In the genomic region with DNA sequence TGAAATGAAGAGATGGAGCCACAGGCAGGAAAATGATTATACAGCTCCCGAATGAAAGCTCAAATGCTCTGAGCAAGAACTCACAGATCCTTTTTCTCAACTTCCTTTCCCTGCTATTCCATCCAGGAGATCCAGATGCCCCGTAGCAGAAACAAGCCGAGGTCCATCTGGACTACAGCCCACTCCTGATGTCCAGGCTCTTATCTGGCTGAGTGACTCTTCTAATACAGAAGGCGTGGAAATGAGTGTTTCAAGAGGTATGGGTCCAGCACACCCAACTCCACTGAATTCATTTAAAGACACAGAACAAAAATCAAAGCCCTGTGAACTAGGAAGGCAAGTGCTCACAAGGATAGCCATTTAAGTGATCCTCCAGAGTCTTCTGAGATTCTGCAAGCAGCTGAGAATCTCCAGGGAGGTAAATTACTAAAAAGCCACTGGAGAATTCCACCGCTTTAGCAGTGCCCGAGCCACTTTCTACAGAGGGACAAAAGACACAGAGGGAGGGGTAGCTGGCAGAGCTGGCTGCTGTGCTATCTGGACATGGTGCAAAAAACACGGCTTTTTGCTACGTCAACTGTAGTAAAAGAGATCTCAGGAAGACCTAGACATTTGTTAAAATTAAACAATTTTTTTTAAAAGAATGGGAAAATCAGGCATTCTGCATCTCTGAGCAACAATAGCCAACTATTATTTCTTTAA, we compare ENCODE assay signal across 17 cellular contexts. TPM values are rescaled to one million over a fixed set of nuclear protein-coding genes. Genes with fewer than 3 reads are reported as not detected.
DNase-seq lines count a peak whose midpoint lies in the region; ATAC-seq, FAIRE-seq and TF ChIP-seq lines count a peak whose summit lies in the region.
"Had no signal": no experiment of that assay in that cellular context is flagged by ENCODE, and none has a peak within 500 bp of the region (broad histone marks: within the 10 kb centered on the region; RNA-seq: fewer than 3 reads in every experiment).

No MANE protein-coding gene starts in this region.

- H3K27ac ChIP-seq in dorsolateral prefrontal cortex: peak overlapping the region in 57 of 59 donors; percentile 4 to 95 (median 83)
- no peak overlapping the region for H3K27ac ChIP-seq in smooth muscle cell (ENCODE audit: low read depth)
- H3K27ac ChIP-seq: RWPE1 had no signal

- ATAC-seq in GM21526 (IDR thresholded peaks at IDR 0.05; ENCODE audit: low FRiP score, unreplicated experiment): no peak
- no peak for ATAC-seq in HG02938 (IDR thresholded peaks at IDR 0.05; ENCODE audit: unreplicated experiment)
- ATAC-seq: activated CD8-positive, alpha-beta memory T cell treated with anti-CD3 and anti-CD28 coated beads, Interleukin-2, amount 10 ng/mL, durations not matched to agents 7 days and 5 days had no signal

- no peak overlapping the region for H3K27ac Mint-ChIP-seq in HFFc6
- H3K27ac Mint-ChIP-seq: natural killer cell treated with Interleukin-12 subunit alpha and Interleukin-12 subunit beta and Interleukin-15 and Interleukin-18, amount 100 ng/mL, for 72 hours; T-helper 1 cell treated with Interleukin-12 subunit alpha and Interleukin-12 subunit beta and Interleukin-4 antibody, amounts not matched to agents 30 μg/mL and 1 μg/mL, for 36 hours had no signal

- H3K4me1 Mint-ChIP-seq in HFFc6 (ENCODE audit: low read depth): peaks cover 39% of the 10 kb centered on the region
- H3K4me1 Mint-ChIP-seq: activated CD8-positive, alpha-beta memory T cell treated with anti-CD3 and anti-CD28 coated beads, Interleukin-2, amount 10 ng/mL, durations not matched to agents 7 days and 5 days; central memory CD8-positive, alpha-beta T cell had no signal

- H3K4me1 ChIP-seq in smooth muscle cell (ENCODE audit: low read depth): peaks cover 8% of the 10 kb centered on the region

- 39% methylated on average over 8 of the region's 8 CpGs for WGBS in smooth muscle cell (ENCODE audit: low lambda C conversion rate)

- H3F3A ChIP-seq in smooth muscle cell (ENCODE audit: low read depth): peaks cover 6% of the 10 kb centered on the region

- H3K79me2 ChIP-seq in smooth muscle cell (ENCODE audit: low read depth): peaks cover 38% of the 10 kb centered on the region

- H3K4me2 ChIP-seq in smooth muscle cell: peak overlapping the region; percentile 61

- no peaks in the 10 kb centered on the region for H3K27me3 ChIP-seq in dorsolateral prefrontal cortex
- H3K27me3 ChIP-seq in smooth muscle cell (ENCODE audit: low read depth): no peaks in the 10 kb centered on the region

- TF ChIP-seq POLR2A in GM12892 (IDR thresholded peaks at IDR 0.05; ENCODE audit: low read depth, low read length): no peak

- no peak overlapping the region for H2AFZ ChIP-seq in smooth muscle cell (ENCODE audit: low read depth)

- H4K20me1 ChIP-seq in smooth muscle cell (ENCODE audit: low read depth): peaks cover 97% of the 10 kb centered on the region

- intact Hi-C loops in dorsolateral prefrontal cortex (cut with DNase I): loop anchor here in 1 of 2 donors (5.0 kb wide), 1 partner anchor 34 kb away; no protein-coding TSS in a partner anchor

- no peak overlapping the region; the same call in 1 of the 2 replicates for H3K4me3 Mint-ChIP-seq in HFFc6
- H3K4me3 Mint-ChIP-seq: activated CD8-positive, alpha-beta memory T cell treated with anti-CD3 and anti-CD28 coated beads, Interleukin-2, amount 10 ng/mL, durations not matched to agents 7 days and 5 days; central memory CD8-positive, alpha-beta T cell; natural killer cell treated with Interleukin-12 subunit alpha and Interleukin-12 subunit beta and Interleukin-15 and Interleukin-18, amount 100 ng/mL, for 72 hours; T-helper 1 cell treated with Interleukin-12 subunit alpha and Interleukin-12 subunit beta and Interleukin-4 antibody, amounts not matched to agents 30 μg/mL and 1 μg/mL, for 36 hours had no signal

- DNase-seq in HFFc6 (peak; percentile 23), dorsolateral prefrontal cortex (peak in 1 of 10 donors; percentile 48), iris pigment epithelial cell (ENCODE audit: low read depth) (peak; percentile 20), smooth muscle cell (lab: John Stamatoyannopoulos, UW; ENCODE audit: unreplicated experiment) (no peak), GM12892 (ENCODE audit: insufficient read length) (no peak), NCI-H526 treated with DMSO at 0.1 percent for 48 hours (lab: John Stamatoyannopoulos, UW) (no peak)
- DNase-seq: activated CD8-positive, alpha-beta memory T cell treated with anti-CD3 and anti-CD28 coated beads, Interleukin-2, amount 10 ng/mL, durations not matched to agents 7 days and 5 days; H7; NCI-H1092 treated with DMSO at 0.1 percent for 48 hours had no signal

- no peaks in the 10 kb centered on the region for H3K27me3 Mint-ChIP-seq in HFFc6 (ENCODE audit: insufficient read depth)

- no peak for FAIRE-seq in GM12892 (lab: Jason Lieb, UNC)
- FAIRE-seq: K562, urothelium cell line had no signal

- H3K9me3 Mint-ChIP-seq in HFFc6: no peaks in the 10 kb centered on the region
- H3K9me3 Mint-ChIP-seq: central memory CD8-positive, alpha-beta T cell; natural killer cell treated with Interleukin-12 subunit alpha and Interleukin-12 subunit beta and Interleukin-15 and Interleukin-18, amount 100 ng/mL, for 72 hours; T-helper 1 cell treated with Interleukin-12 subunit alpha and Interleukin-12 subunit beta and Interleukin-4 antibody, amounts not matched to agents 30 μg/mL and 1 μg/mL, for 36 hours had no signal

- peak overlapping the region in 34 of 59 donors; percentile 0 to 45 (median 18) for H3K4me3 ChIP-seq in dorsolateral prefrontal cortex
- H3K4me3 ChIP-seq in smooth muscle cell: no peak overlapping the region
- H3K4me3 ChIP-seq: K562 had no signal

- no peaks in the 10 kb centered on the region for H3K9me3 ChIP-seq in smooth muscle cell (replicated peaks; ENCODE audit: low read depth)

- TF ChIP-seq CTCF in HFFc6 (IDR thresholded peaks at IDR 0.05) (no peak), dorsolateral prefrontal cortex (IDR thresholded peaks at IDR 0.05 in 54 of 56, conservative IDR thresholded peaks at IDR 0.05 in 2 of 56; ENCODE audit: low read depth in 1 of 56, partially characterized antibody in 56 of 56) (no peak), smooth muscle cell (IDR thresholded peaks at IDR 0.05; ENCODE audit: borderline replicate concordance, insufficient read depth, poor library complexity, severe bottlenecking) (no peak)

- H3K36me3 ChIP-seq in smooth muscle cell (ENCODE audit: low read depth): no peaks in the 10 kb centered on the region

- H3K9ac ChIP-seq in smooth muscle cell (ENCODE audit: low read depth): no peak overlapping the region

- H3K36me3 Mint-ChIP-seq in HFFc6 (ENCODE audit: low read depth): no peaks in the 10 kb centered on the region
- H3K36me3 Mint-ChIP-seq: activated CD8-positive, alpha-beta memory T cell treated with anti-CD3 and anti-CD28 coated beads, Interleukin-2, amount 10 ng/mL, durations not matched to agents 7 days and 5 days; natural killer cell treated with Interleukin-12 subunit alpha and Interleukin-12 subunit beta and Interleukin-15 and Interleukin-18, amount 100 ng/mL, for 72 hours had no signal

RNA-seq across cellular contexts. Expression of a gene that starts 24.5 kb away (rescaled TPM):
- 10 to 100 TPM; 33.4 to 60.7 (median 48.6) TPM for total RNA-seq in HFFc6 (2021; fragmentation: NEBNext Ultra II Directional; extraction: Animal tissue kit (Norgen Biotek cat#: 25700))
- total RNA-seq in dorsolateral prefrontal cortex: 100 to 1,000 TPM in 97 of 120 experiments, 10 to 100 TPM in 23; 79.2 to 197 (median 110) TPM
- 25.5 and 29.9 TPM in 2 replicates for total RNA-seq in smooth muscle cell
- 35.6 and 37.2 TPM in 2 replicates for polyA plus RNA-seq in smooth muscle cell
- 0.98 TPM for polyA plus RNA-seq in GM12892 (2012; ENCODE audit: missing spikeins)

Comparison
In these comparisons a context has a peak if more than half of its experiments do, and no peak if none do; other contexts are left out.
1. DNase-seq: peak in HFFc6 (single experiment) and iris pigment epithelial cell (single experiment); none in smooth muscle cell (single experiment), GM12892 (single experiment) and NCI-H526 treated with DMSO at 0.1 percent for 48 hours (single experiment).